ENCODE assay signal across 37 cellular contexts in genomic region chr5:12133520-12133919, GRCh38.
"Had no signal": no experiment of that assay in that cellular context is flagged by ENCODE, and none has a peak within 500 bp of the region (broad histone marks: within the 10 kb centered on the region; RNA-seq: fewer than 3 reads in every experiment).

No MANE protein-coding gene starts in this region.

- H3K9me3 ChIP-seq: adrenal gland, ascending aorta, body of pancreas had no signal

- H3K27ac Mint-ChIP-seq: activated naive CD4-positive, alpha-beta T cell treated with anti-CD3 and anti-CD28 coated beads for 36 hours; activated naive CD4-positive, alpha-beta T cell treated with anti-CD3 and anti-CD28 coated beads, Interleukin-2, amount 10 ng/mL, durations not matched to agents 7 days and 5 days; activated naive CD4-positive, alpha-beta T cell treated with anti-CD3 and anti-CD28 coated beads, Interleukin-2, amount 50 U/mL, for 24 hours; activated naive CD4-positive, alpha-beta T cell treated with anti-CD3 and anti-CD28 coated beads, Interleukin-2, amount 50 U/mL, for 72 hours; activated naive CD8-positive, alpha-beta T cell; activated naive CD8-positive, alpha-beta T cell treated with anti-CD3 and anti-CD28 coated beads for 36 hours; activated naive CD8-positive, alpha-beta T cell treated with anti-CD3 and anti-CD28 coated beads, Interleukin-2, amount 10 ng/mL, durations not matched to agents 7 days and 5 days; activated T-cell treated with anti-CD3 and anti-CD28 coated beads, Interleukin-2, amount 50 U/mL, for 24 hours; activated T-cell treated with anti-CD3 and anti-CD28 coated beads, Interleukin-2, amount 50 U/mL, for 72 hours; activated T-helper 1 cell treated with anti-CD3 and anti-CD28 coated beads, Interleukin-12 subunit alpha, Interleukin-12 subunit beta, Interleukin-2, Interleukin-4 antibody, amounts not matched to agents 30 ng/mL and 10 ng/mL and 1 ng/mL, durations not matched to agents 14 hours and 24 hours and 36 hours; activated T-helper 17 cell treated with anti-CD3 and anti-CD28 coated beads, Interleukin-2, amount 50 U/mL, for 72 hours; activated T-helper 2 cell treated with anti-CD3 and anti-CD28 coated beads, Interferon-gamma antibody, Interleukin-2, Interleukin-4, amounts not matched to agents 10 μg/mL and 5 μg/mL and 100 μg/mL, durations not matched to agents 14 hours and 24 hours and 36 hours; brain had no signal

- H3K36me3 ChIP-seq: adrenal gland, ascending aorta, brain microvascular endothelial cell, breast epithelium, cardiac muscle cell had no signal

- H3K27me3 ChIP-seq: adrenal gland, ascending aorta, body of pancreas, brain microvascular endothelial cell, breast epithelium, cardiac muscle cell had no signal

- H3K27ac ChIP-seq: adrenal gland, ascending aorta, body of pancreas, brain microvascular endothelial cell, breast epithelium, cardiac muscle cell had no signal

- ATAC-seq: activated naive CD4-positive, alpha-beta T cell treated with anti-CD3 and anti-CD28 coated beads, Interleukin-2, amount 50 U/mL, for 72 hours; activated T-cell treated with anti-CD3 and anti-CD28 coated beads, Interleukin-2, amount 50 U/mL, for 4 hours; activated T-cell treated with anti-CD3 and anti-CD28 coated beads, Interleukin-2, amount 50 U/mL, for 72 hours; activated T-helper 17 cell treated with anti-CD3 and anti-CD28 coated beads, Interleukin-2, amount 50 U/mL, for 72 hours; body of pancreas had no signal

- H3K27me3 Mint-ChIP-seq: activated naive CD4-positive, alpha-beta T cell treated with anti-CD3 and anti-CD28 coated beads, Interleukin-2, amount 10 ng/mL, durations not matched to agents 7 days and 5 days; activated naive CD4-positive, alpha-beta T cell treated with anti-CD3 and anti-CD28 coated beads, Interleukin-2, amount 50 U/mL, for 24 hours; activated naive CD8-positive, alpha-beta T cell; activated naive CD8-positive, alpha-beta T cell treated with anti-CD3 and anti-CD28 coated beads for 36 hours; activated naive CD8-positive, alpha-beta T cell treated with anti-CD3 and anti-CD28 coated beads, Interleukin-2, amount 10 ng/mL, durations not matched to agents 7 days and 5 days; activated T-cell treated with anti-CD3 and anti-CD28 coated beads, Interleukin-2, amount 50 U/mL, for 24 hours; activated T-helper 17 cell treated with anti-CD3 and anti-CD28 coated beads, Interleukin-2, amount 50 U/mL, for 72 hours; central memory CD8-positive, alpha-beta T cell had no signal

- H3K36me3 Mint-ChIP-seq: activated naive CD4-positive, alpha-beta T cell treated with anti-CD3 and anti-CD28 coated beads, Interleukin-2, amount 10 ng/mL, durations not matched to agents 7 days and 5 days; activated naive CD4-positive, alpha-beta T cell treated with anti-CD3 and anti-CD28 coated beads, Interleukin-2, amount 50 U/mL, for 24 hours; activated naive CD8-positive, alpha-beta T cell; activated naive CD8-positive, alpha-beta T cell treated with anti-CD3 and anti-CD28 coated beads for 36 hours; activated naive CD8-positive, alpha-beta T cell treated with anti-CD3 and anti-CD28 coated beads, Interleukin-2, amount 10 ng/mL, durations not matched to agents 7 days and 5 days; brain had no signal

- DNase-seq: activated effector memory CD4-positive, alpha-beta T cell treated with anti-CD3 and anti-CD28 coated beads, Interleukin-2, amount 50 U/mL, for 16 hours; activated effector memory CD4-positive, alpha-beta T cell treated with Interleukin-2 at 50 U/mL for 16 hours; activated gamma-delta T cell; activated gamma-delta T cell treated with Interleukin-2 at 50 U/mL for 16 hours; activated naive CD4-positive, alpha-beta T cell; activated naive CD4-positive, alpha-beta T cell treated with anti-CD3 and anti-CD28 coated beads for 36 hours; activated naive CD4-positive, alpha-beta T cell treated with anti-CD3 and anti-CD28 coated beads, Interleukin-2, amount 10 ng/mL, durations not matched to agents 7 days and 5 days; activated naive CD4-positive, alpha-beta T cell treated with anti-CD3 and anti-CD28 coated beads, Interleukin-2, amount 50 U/mL, for 16 hours; activated naive CD4-positive, alpha-beta T cell treated with Interleukin-2 at 50 U/mL for 16 hours; activated naive CD8-positive, alpha-beta T cell treated with anti-CD3 and anti-CD28 coated beads for 36 hours; activated naive CD8-positive, alpha-beta T cell treated with anti-CD3 and anti-CD28 coated beads, Interleukin-2, amount 10 ng/mL, durations not matched to agents 7 days and 5 days; activated T-cell treated with anti-CD3 and anti-CD28 coated beads, Interleukin-2, amount 50 U/mL, for 1 hour; activated T-cell treated with anti-CD3 and anti-CD28 coated beads, Interleukin-2, amount 50 U/mL, for 24 hours; activated T-cell treated with anti-CD3 and anti-CD28 coated beads, Interleukin-2, amount 50 U/mL, for 4 hours; activated T-cell treated with anti-CD3 and anti-CD28 coated beads, Interleukin-2, amount 50 U/mL, for 48 hours; activated T-cell treated with anti-CD3 and anti-CD28 coated beads, Interleukin-2, amount 50 U/mL, for 72 hours; adrenal gland; amniotic stem cell; amygdala; anterior cingulate cortex; aorta; body of pancreas; brain microvascular endothelial cell; caudate nucleus; central memory CD4-positive, alpha-beta T cell; cerebellar nuclear complex had no signal

- H3K4me3 ChIP-seq: adrenal gland, ascending aorta, body of pancreas, breast epithelium, cardiac muscle cell had no signal

- H3K4me1 ChIP-seq: adrenal gland, ascending aorta, body of pancreas, breast epithelium had no signal

- H3K4me1 Mint-ChIP-seq: activated naive CD4-positive, alpha-beta T cell treated with anti-CD3 and anti-CD28 coated beads, Interleukin-2, amount 10 ng/mL, durations not matched to agents 7 days and 5 days; activated naive CD4-positive, alpha-beta T cell treated with anti-CD3 and anti-CD28 coated beads, Interleukin-2, amount 50 U/mL, for 24 hours; activated naive CD8-positive, alpha-beta T cell treated with anti-CD3 and anti-CD28 coated beads for 36 hours; activated naive CD8-positive, alpha-beta T cell treated with anti-CD3 and anti-CD28 coated beads, Interleukin-2, amount 10 ng/mL, durations not matched to agents 7 days and 5 days; activated T-helper 17 cell treated with anti-CD3 and anti-CD28 coated beads, Interleukin-2, amount 50 U/mL, for 72 hours; brain; central memory CD8-positive, alpha-beta T cell had no signal

- H3K4me3 Mint-ChIP-seq: activated naive CD4-positive, alpha-beta T cell treated with anti-CD3 and anti-CD28 coated beads for 36 hours; activated naive CD4-positive, alpha-beta T cell treated with anti-CD3 and anti-CD28 coated beads, Interleukin-2, amount 10 ng/mL, durations not matched to agents 7 days and 5 days; activated naive CD4-positive, alpha-beta T cell treated with anti-CD3 and anti-CD28 coated beads, Interleukin-2, amount 50 U/mL, for 24 hours; activated naive CD8-positive, alpha-beta T cell; activated naive CD8-positive, alpha-beta T cell treated with anti-CD3 and anti-CD28 coated beads for 36 hours; activated naive CD8-positive, alpha-beta T cell treated with anti-CD3 and anti-CD28 coated beads, Interleukin-2, amount 10 ng/mL, durations not matched to agents 7 days and 5 days; activated T-cell treated with anti-CD3 and anti-CD28 coated beads, Interleukin-2, amount 50 U/mL, for 24 hours; activated T-cell treated with anti-CD3 and anti-CD28 coated beads, Interleukin-2, amount 50 U/mL, for 4 hours; activated T-cell treated with anti-CD3 and anti-CD28 coated beads, Interleukin-2, amount 50 U/mL, for 72 hours; activated T-helper 1 cell treated with anti-CD3 and anti-CD28 coated beads, Interleukin-12 subunit alpha, Interleukin-12 subunit beta, Interleukin-2, Interleukin-4 antibody, amounts not matched to agents 30 ng/mL and 10 ng/mL and 1 ng/mL, durations not matched to agents 14 hours and 24 hours and 36 hours; activated T-helper 17 cell treated with anti-CD3 and anti-CD28 coated beads, Interleukin-2, amount 50 U/mL, for 72 hours; brain; central memory CD8-positive, alpha-beta T cell had no signal
